In the genomic region with DNA sequence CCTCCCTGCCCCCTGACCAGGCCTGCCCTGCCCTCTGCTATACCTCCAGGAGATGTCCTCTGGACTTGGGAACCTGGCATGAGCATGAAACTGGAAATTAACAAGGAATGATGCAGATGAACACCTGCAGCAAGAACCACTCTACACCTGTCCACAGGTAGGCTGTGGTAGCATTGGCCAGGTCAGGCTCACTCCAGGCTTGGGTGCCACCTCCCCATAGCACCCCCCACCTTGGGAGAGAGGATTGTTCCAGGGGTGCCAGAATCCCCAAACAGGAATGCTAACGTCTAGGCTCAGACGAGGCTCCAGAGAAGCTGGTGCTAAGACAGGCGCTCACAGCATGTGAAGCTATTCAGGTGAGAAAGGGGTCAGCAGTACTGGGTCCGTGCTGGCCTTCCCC, we compare ENCODE assay signal across 12 cellular contexts. TPM values are rescaled to one million over a fixed set of nuclear protein-coding genes. Genes with fewer than 3 reads are reported as not detected.
"Had no signal": no experiment of that assay in that cellular context is flagged by ENCODE, and none has a peak within 500 bp of the region (broad histone marks: within the 10 kb centered on the region; RNA-seq: fewer than 3 reads in every experiment).

No MANE protein-coding gene starts in this region.

RNA-seq across cellular contexts. Expression of gene CFC1, which starts 5.4 kb away (rescaled TPM):
- total RNA-seq: activated CD4-positive, alpha-beta T cell treated with anti-CD3 and anti-CD28 coated beads for 36 hours; activated CD4-positive, alpha-beta T cell treated with anti-CD3 and anti-CD28 coated beads, Interleukin-2, amount 10 ng/mL, durations not matched to agents 7 days and 5 days; activated CD8-positive, alpha-beta T cell treated with anti-CD3 and anti-CD28 coated beads, Interleukin-2, amount 10 ng/mL, durations not matched to agents 7 days and 5 days; activated naive CD8-positive, alpha-beta T cell treated with anti-CD3 and anti-CD28 coated beads for 36 hours; aorta; LHCN-M2; PC-3; Peyer's patch; SK-MEL-5; T-cell; T-helper 17 cell; WTC11 had no signal
- polyA plus RNA-seq: aorta had no signal

RNA-seq across cellular contexts. Expression of gene POTEJ, which starts 17.2 kb away (rescaled TPM):
- total RNA-seq: activated CD4-positive, alpha-beta T cell treated with anti-CD3 and anti-CD28 coated beads for 36 hours; activated CD4-positive, alpha-beta T cell treated with anti-CD3 and anti-CD28 coated beads, Interleukin-2, amount 10 ng/mL, durations not matched to agents 7 days and 5 days; activated CD8-positive, alpha-beta T cell treated with anti-CD3 and anti-CD28 coated beads, Interleukin-2, amount 10 ng/mL, durations not matched to agents 7 days and 5 days; activated naive CD8-positive, alpha-beta T cell treated with anti-CD3 and anti-CD28 coated beads for 36 hours; aorta; LHCN-M2; PC-3; SK-MEL-5; T-cell; T-helper 17 cell; WTC11 had no signal
- polyA plus RNA-seq: aorta had no signal
